In the genomic region with DNA sequence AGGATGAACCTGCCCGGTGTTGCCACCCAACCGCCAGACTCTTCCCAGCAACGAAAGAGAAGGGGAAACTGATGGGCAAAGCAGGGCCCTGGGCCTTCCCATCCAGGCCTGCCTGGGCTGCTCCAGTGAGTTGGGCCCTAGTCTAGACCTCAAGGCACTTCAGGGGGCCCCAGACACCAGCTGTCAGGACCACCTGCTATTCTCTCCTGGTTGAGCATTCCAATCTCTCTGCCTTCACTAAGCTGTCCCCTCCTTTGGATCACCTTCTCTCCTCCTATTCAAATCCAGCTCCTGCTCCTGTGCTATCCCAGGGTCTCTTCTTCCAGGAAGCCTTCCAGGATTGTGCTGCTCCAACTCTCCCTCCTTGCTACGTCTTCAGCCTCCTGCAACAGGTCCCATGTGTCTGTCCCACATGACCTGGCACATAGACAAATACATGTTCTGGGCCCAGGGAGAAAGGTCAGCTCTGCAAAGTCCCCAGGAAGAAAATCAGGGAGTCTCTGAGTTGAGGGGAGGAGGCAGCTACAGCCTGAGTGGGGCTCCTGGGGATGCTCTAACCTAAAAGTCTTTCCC, we compare ENCODE assay signal across 11 cellular contexts. TPM values are rescaled to one million over a fixed set of nuclear protein-coding genes. Genes with fewer than 3 reads are reported as not detected.
DNase-seq lines count a peak whose midpoint lies in the region; ATAC-seq, FAIRE-seq and TF ChIP-seq lines count a peak whose summit lies in the region.
"Had no signal": no experiment of that assay in that cellular context is flagged by ENCODE, and none has a peak within 500 bp of the region (broad histone marks: within the 10 kb centered on the region; RNA-seq: fewer than 3 reads in every experiment).

No MANE protein-coding gene starts in this region.

- H3K4me3 ChIP-seq in A673 (ENCODE audit: low read depth, low read length, poor library complexity, severe bottlenecking) (no peak overlapping the region), GM23248 (peak overlapping the region; percentile 20; the same call in 1 of the 2 replicates), astrocyte of the spinal cord (ENCODE audit: low read depth, low read length) (peak overlapping the region; percentile 89), mucosa of stomach (ENCODE audit: low read length) (no peak overlapping the region), aorta (ENCODE audit: low read length in 2 of 2) (no peak overlapping the region)

- H3K9ac ChIP-seq in GM23248 (peak overlapping the region; percentile 94), mucosa of stomach (ENCODE audit: low read length) (peak overlapping the region; percentile 10)

- H3K36me3 ChIP-seq in A673 (ENCODE audit: insufficient read depth, low read length, poor library complexity, severe bottlenecking): no peaks in the 10 kb centered on the region
- no peaks in the 10 kb centered on the region for H3K36me3 ChIP-seq in GM23248 (ENCODE audit: low read depth)
- no peaks in the 10 kb centered on the region for H3K36me3 ChIP-seq in mucosa of stomach (ENCODE audit: control insufficient read depth, insufficient read depth, low read length)
- no peaks in the 10 kb centered on the region for H3K36me3 ChIP-seq in aorta (ENCODE audit: control insufficient read depth in 1 of 2, insufficient read depth in 2 of 2, low read length in 1 of 2)

- CTCF ChIA-PET in A673 (lab: Charles Lee): interaction anchor here (0.5 to 0.9 kb wide), 2 partner anchors 12 to 17 kb away, joined by 5 to 7 read pairs; no protein-coding TSS in a partner anchor

- no peak for FAIRE-seq in GM19239 (lab: Jason Lieb, UNC)

- H3K79me2 ChIP-seq in GM23248 (ENCODE audit: insufficient read depth): peaks cover 70% of the 10 kb centered on the region

- POLR2A ChIA-PET in A673 (lab: Charles Lee; ENCODE audit: low non-redundant PET): no interaction called here

- H3K9me3 ChIP-seq in A673 (ENCODE audit: low read depth, low read length, poor library complexity, severe bottlenecking) (no peaks in the 10 kb centered on the region), GM23248 (ENCODE audit: low read depth) (no peaks in the 10 kb centered on the region), mucosa of stomach (ENCODE audit: control insufficient read depth, low read length) (no peaks in the 10 kb centered on the region), aorta (ENCODE audit: control insufficient read depth, low read length) (no peaks in the 10 kb centered on the region)

- H3K4me1 ChIP-seq in A673 (ENCODE audit: insufficient read depth, low read length, poor library complexity, severe bottlenecking): peaks cover 48% of the 10 kb centered on the region
- peaks cover 28% of the 10 kb centered on the region for H3K4me1 ChIP-seq in GM23248 (ENCODE audit: insufficient read depth)
- peaks cover 44% of the 10 kb centered on the region for H3K4me1 ChIP-seq in mucosa of stomach (ENCODE audit: control insufficient read depth, insufficient read depth, low read length)
- H3K4me1 ChIP-seq in aorta (ENCODE audit: control insufficient read depth in 1 of 2, insufficient read depth in 2 of 2, low read length in 2 of 2): no peaks in the 10 kb centered on the region

- ATAC-seq in aorta (ENCODE audit: low FRiP score): no peak

- no peak overlapping the region for H2AFZ ChIP-seq in GM23248

- intact Hi-C loops in A673 (cut with micrococcal nuclease; ENCODE audit: unreplicated experiment) (loop anchor here (5.0 kb wide), 1 partner anchor 49 kb away; a partner anchor contains a TSS), aorta (cut with DNase I) (no loop called here)

- no peaks in the 10 kb centered on the region for H3K9me2 ChIP-seq in GM23248 (ENCODE audit: insufficient read depth)

- 77 to 78% methylated on average over 4 of the region's 4 CpGs for WGBS in GM23248 (ENCODE audit: low coverage in 1 of 2, low lambda C conversion rate in 2 of 2, missing lambda C conversion rate in 2 of 2), 2 experiments
- 72 to 74% methylated on average over 4 of the region's 4 CpGs for WGBS in aorta, 2 donors

- in situ Hi-C loops in GM23248 (cut with MboI) (no loop called here), astrocyte of the spinal cord (cut with HindIII; ENCODE audit: low sequenced_read_pairs) (no loop called here)

- no TSS peak for BruUV-seq in A673 (replicated peaks; lab: Mats Ljungman, UMichigan)

- H3K27me3 ChIP-seq in A673 (replicated peaks; ENCODE audit: insufficient read depth, low read depth, low read length, poor library complexity) (no peaks in the 10 kb centered on the region), GM23248 (replicated peaks; ENCODE audit: insufficient read depth) (no peaks in the 10 kb centered on the region), mucosa of stomach (ENCODE audit: control insufficient read depth, insufficient read depth, low read length) (no peaks in the 10 kb centered on the region), aorta (ENCODE audit: control insufficient read depth in 1 of 2, insufficient read depth in 2 of 2, low read length in 1 of 2) (no peaks in the 10 kb centered on the region)

- peak overlapping the region; percentile 74 for H3K27ac ChIP-seq in A673 (ENCODE audit: low read depth, low read length, poor library complexity, severe bottlenecking)
- H3K27ac ChIP-seq in GM23248: peak overlapping the region; percentile 91
- no peak overlapping the region for H3K27ac ChIP-seq in aorta (ENCODE audit: low read depth in 1 of 2, low read length in 2 of 2)

- H3F3A ChIP-seq in GM23248 (ENCODE audit: insufficient read depth): peaks cover 21% of the 10 kb centered on the region

- H3K4me2 ChIP-seq in GM23248 (ENCODE audit: unreplicated experiment): peak overlapping the region; percentile 29

- H4K20me1 ChIP-seq in GM23248 (ENCODE audit: insufficient read depth): peaks cover 8% of the 10 kb centered on the region; the same call in 1 of the 2 replicates

- DNase-seq in A673 (ENCODE audit: low spot score) (no peak), GM23248 (no peak), astrocyte of the spinal cord (ENCODE audit: low read depth, low spot score) (no peak), aorta (no peak), hippocampal formation (lab: John Stamatoyannopoulos, UW) (no peak), NCI-H2081 (lab: John Stamatoyannopoulos, UW) (no peak), GM19239 (ENCODE audit: insufficient read length, low spot score) (no peak)
- DNase-seq: activated gamma-delta T cell; CD8-positive, alpha-beta memory T cell; nucleus accumbens had no signal

- TF ChIP-seq CTCF in A673 (conservative IDR thresholded peaks at IDR 0.05; ENCODE audit: low read depth, low read length) (no peak), astrocyte of the spinal cord (IDR thresholded peaks at IDR 0.05; ENCODE audit: low read depth, low read length) (no peak)

RNA-seq across cellular contexts. Expression of a gene that starts 3.1 kb away (rescaled TPM):
- total RNA-seq in A673 (2021): 37.8 and 47.1 TPM in 2 replicates
- total RNA-seq in GM23248 (2014; rRNA removed; shearing (Covaris generic)): 10.9 and 20.6 TPM in 2 replicates
- polyA plus RNA-seq in GM23248 (2016; fragmentation: Nextera tagmentation; extraction: Ambion mirVana): 10.1 and 12.0 TPM in 2 replicates
- total RNA-seq in aorta: 10 to 100 TPM; 10.2 to 14.7 TPM
- polyA plus RNA-seq in aorta: 10 to 100 TPM in 1 of 2 donors, 1 to 10 TPM in 1; 2.6 to 13.4 TPM

RNA-seq across cellular contexts. Expression of a gene that starts 22.2 kb away (rescaled TPM):
- total RNA-seq in A673 (2021): 20.7 and 22.9 TPM in 2 replicates
- total RNA-seq in GM23248 (2014; rRNA removed; shearing (Covaris generic)): 8.9 and 20.8 TPM in 2 replicates
- polyA plus RNA-seq in GM23248 (2016; fragmentation: Nextera tagmentation; extraction: Ambion mirVana): 17.6 and 18.1 TPM in 2 replicates
- 10 to 100 TPM; 11.2 to 11.4 TPM for total RNA-seq in aorta
- 10 to 100 TPM; 15.3 to 32.5 TPM for polyA plus RNA-seq in aorta

RNA-seq across cellular contexts. Expression of a gene that starts 33.0 kb away (rescaled TPM):
- 133 and 138 TPM in 2 replicates for total RNA-seq in A673 (2021)
- 36.2 and 48.2 TPM in 2 replicates for total RNA-seq in GM23248 (2014; rRNA removed; shearing (Covaris generic))
- polyA plus RNA-seq in GM23248 (2016; fragmentation: Nextera tagmentation; extraction: Ambion mirVana): 95.1 and 98.5 TPM in 2 replicates
- total RNA-seq in aorta: 10 to 100 TPM; 39.0 to 39.6 TPM
- 10 to 100 TPM; 48.1 to 60.7 TPM for polyA plus RNA-seq in aorta

RNA-seq across cellular contexts. Expression of a gene that starts 33.2 kb away (rescaled TPM):
- total RNA-seq in A673 (2021) (11.1 and 11.8 TPM in 2 replicates), aorta (1 to 10 TPM; 6.7 to 7.8 TPM)
- 5.2 and 5.7 TPM in 2 replicates for total RNA-seq in GM23248 (2014; rRNA removed; shearing (Covaris generic))
- polyA plus RNA-seq in GM23248 (2016; fragmentation: Nextera tagmentation; extraction: Ambion mirVana) (12.7 and 14.3 TPM in 2 replicates), aorta (1 to 10 TPM; 4.5 to 5.1 TPM)

RNA-seq across cellular contexts. Expression of a gene that starts 48.8 kb away (rescaled TPM):
- total RNA-seq in A673 (2021) (8.7 and 10.1 TPM in 2 replicates), aorta (1 to 10 TPM; 1.5 to 1.8 TPM)
- 3.5 and 5.9 TPM in 2 replicates for total RNA-seq in GM23248 (2014; rRNA removed; shearing (Covaris generic))
- polyA plus RNA-seq in GM23248 (2016; fragmentation: Nextera tagmentation; extraction: Ambion mirVana) (1.2 and 1.3 TPM in 2 replicates), aorta (1 to 10 TPM in 1 of 2 donors, under 1 TPM in 1; 0.88 to 2.3 TPM)

Comparison
In these comparisons a context has a peak if more than half of its experiments do, and no peak if none do; other contexts are left out.
1. H3K27ac ChIP-seq: peak in A673 (single experiment) and GM23248 (single experiment); none in aorta (0 of 2).
2. H3K4me3 ChIP-seq: peak in GM23248 (single experiment) and astrocyte of the spinal cord (single experiment); none in A673 (single experiment), mucosa of stomach (single experiment) and aorta (0 of 2).